In the genomic region with DNA sequence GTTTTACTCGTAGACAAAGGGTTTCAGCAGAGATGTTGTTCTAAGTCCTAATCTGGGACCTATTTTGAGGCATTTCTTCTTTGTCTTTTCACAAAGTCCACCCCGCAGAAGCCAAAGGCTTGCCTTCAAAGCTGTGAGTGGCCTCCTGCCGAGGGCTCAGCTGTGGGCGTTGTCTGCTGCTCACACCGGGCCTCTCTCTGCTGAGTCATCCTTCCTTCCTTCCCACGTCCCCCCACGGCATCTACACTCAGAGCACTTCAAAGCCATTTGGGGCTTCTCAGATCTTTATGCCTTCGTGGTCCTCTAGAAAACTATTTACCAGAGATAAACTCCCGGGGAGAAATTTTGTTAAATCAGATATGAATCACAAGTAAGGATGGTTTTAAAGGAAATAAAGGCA, we compare ENCODE assay signal across 8 cellular contexts.
DNase-seq lines count a peak whose midpoint lies in the region; ATAC-seq and TF ChIP-seq lines count a peak whose summit lies in the region.

No MANE protein-coding gene starts in this region.

- H3K4me3 ChIP-seq in endodermal cell (ENCODE audit: low read length), result no peak overlapping the region
- no peak overlapping the region for H3K4me3 ChIP-seq in right atrium auricular region

- H3K9ac ChIP-seq in endodermal cell (ENCODE audit: extremely low read depth, low read length, poor library complexity, severe bottlenecking), result no peak overlapping the region

- H3K4me1 ChIP-seq in endodermal cell (ENCODE audit: control insufficient read depth, insufficient read depth, low read length) (peaks cover 17% of the 10 kb centered on the region), right atrium auricular region (peaks cover 0 to 6% of the 10 kb centered on the region in 2 donors)

- H3K36me3 Mint-ChIP-seq in endodermal cell (ENCODE audit: low read depth), result no peaks in the 10 kb centered on the region

- TF ChIP-seq CTCF in endodermal cell (conservative IDR thresholded peaks at IDR 0.05) (no peak), right atrium auricular region (IDR thresholded peaks at IDR 0.05) (no peak)

- 14 to 19% methylated on average over 6 to 9 of the region's 9 CpGs for WGBS in endodermal cell (ENCODE audit: insufficient coverage in 1 of 2, insufficient read length in 1 of 2), 2 experiments

- H3K9me3 ChIP-seq in endodermal cell (ENCODE audit: control insufficient read depth, low read length) (no peaks in the 10 kb centered on the region), right atrium auricular region (no peaks in the 10 kb centered on the region)

- no peaks in the 10 kb centered on the region for H3K27me3 Mint-ChIP-seq in endodermal cell (ENCODE audit: insufficient read depth)

- H3K27ac ChIP-seq in endodermal cell (ENCODE audit: low read depth, low read length) (no peak overlapping the region), right atrium auricular region (no peak overlapping the region)

- no peak overlapping the region for H3K4me3 Mint-ChIP-seq in endodermal cell

- H3K27ac Mint-ChIP-seq in endodermal cell, result peak overlapping the region; percentile 87

- H3K27me3 ChIP-seq in endodermal cell (ENCODE audit: control insufficient read depth, insufficient read depth, low read length, poor library complexity, severe bottlenecking) (no peaks in the 10 kb centered on the region), right atrium auricular region (no peaks in the 10 kb centered on the region)

- H3K36me3 ChIP-seq in endodermal cell (ENCODE audit: control insufficient read depth, insufficient read depth, low read length) (no peaks in the 10 kb centered on the region), right atrium auricular region (no peaks in the 10 kb centered on the region)

- H3K4me1 Mint-ChIP-seq in endodermal cell, result peaks cover 45% of the 10 kb centered on the region

- DNase-seq in COLO668 (lab: John Stamatoyannopoulos, UW; ENCODE audit: unreplicated experiment) (peak; percentile 15), NCI-H146 (lab: John Stamatoyannopoulos, UW) (peak; percentile 67), endodermal cell (peak; percentile 92), right atrium auricular region (ENCODE audit: low spot score) (no peak)
- peak; percentile 39 for DNase-seq in activated CD4-positive, alpha-beta T cell treated with anti-CD3 and anti-CD28 coated beads, Interleukin-2, amount 50 U/mL, for 1 hour
- peak; percentile 20 to 40 for DNase-seq in stimulated activated CD4-positive, alpha-beta T cell treated with anti-CD3 and anti-CD28 coated beads, Interleukin-15, amount 100 ng/mL, for 1 hour (ENCODE audit: low read depth in 1 of 2, low spot score in 1 of 2)

- H3K9me3 Mint-ChIP-seq in endodermal cell, result no peaks in the 10 kb centered on the region

- ATAC-seq in GM21737 (IDR thresholded peaks at IDR 0.05; ENCODE audit: unreplicated experiment) (peak; percentile 39), HG03095 (IDR thresholded peaks at IDR 0.05; ENCODE audit: unreplicated experiment) (no peak)
